In the genomic region with DNA sequence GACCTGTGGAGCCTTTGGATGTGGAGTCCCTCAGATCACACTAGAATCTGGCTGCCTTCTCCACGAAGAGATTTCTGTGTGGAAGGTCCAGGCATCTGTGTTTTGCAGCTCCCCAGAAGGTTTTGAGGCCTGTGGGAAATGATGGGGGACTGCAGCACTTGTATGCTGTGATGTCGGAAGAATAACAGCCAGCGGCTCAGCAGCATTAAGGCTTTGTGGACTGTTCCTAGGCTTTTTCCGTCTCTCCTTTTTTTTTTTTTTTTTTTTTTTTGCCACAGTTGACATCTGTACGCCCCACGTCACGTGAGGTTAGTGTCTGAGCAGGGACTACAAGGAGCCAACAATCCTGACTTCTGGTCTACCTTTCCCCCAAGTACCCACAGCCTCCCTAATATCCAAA, we compare ENCODE assay signal across 30 cellular contexts.
"Had no signal": no experiment of that assay in that cellular context is flagged by ENCODE, and none has a peak within 500 bp of the region (broad histone marks: within the 10 kb centered on the region; RNA-seq: fewer than 3 reads in every experiment).

No MANE protein-coding gene starts in this region.

- H3K36me3 ChIP-seq: sigmoid colon, tibial nerve, WERI-Rb-1 had no signal

- H3K27me3 Mint-ChIP-seq: activated naive CD4-positive, alpha-beta T cell treated with anti-CD3 and anti-CD28 coated beads, Interleukin-2, amount 50 U/mL, for 24 hours; naive thymus-derived CD4-positive, alpha-beta T cell; stimulated activated memory B cell treated with anti-CD40 and anti-IgM and Interleukin-4, amounts not matched to agents 10 μg/mL and 1 μg/mL and 100 μg/mL, for 72 hours; stimulated activated naive CD8-positive, alpha-beta T cell treated with anti-CD3 and anti-CD28 coated beads, Interleukin-15, amount 100 ng/mL, for 72 hours had no signal

- H3K27ac Mint-ChIP-seq: activated naive CD4-positive, alpha-beta T cell treated with anti-CD3 and anti-CD28 coated beads, Interleukin-2, amount 50 U/mL, for 24 hours; activated T-helper 2 cell treated with anti-CD3 and anti-CD28 coated beads, Interferon-gamma antibody, Interleukin-2, Interleukin-4, amounts not matched to agents 10 μg/mL and 5 μg/mL and 100 μg/mL, durations not matched to agents 14 hours and 24 hours and 36 hours; effector memory CD8-positive, alpha-beta T cell; stimulated activated memory B cell treated with anti-CD40 and anti-IgM and Interleukin-4, amounts not matched to agents 10 μg/mL and 1 μg/mL and 100 μg/mL, for 72 hours; T-helper 1 cell treated with Interleukin-12 subunit alpha and Interleukin-12 subunit beta and Interleukin-4 antibody, amounts not matched to agents 30 μg/mL and 1 μg/mL, for 36 hours had no signal

- H3K4me3 Mint-ChIP-seq: activated naive CD4-positive, alpha-beta T cell treated with anti-CD3 and anti-CD28 coated beads, Interleukin-2, amount 50 U/mL, for 24 hours; activated T-cell treated with anti-CD3 and anti-CD28 coated beads, Interleukin-2, amount 50 U/mL, for 4 hours; effector memory CD8-positive, alpha-beta T cell; naive thymus-derived CD4-positive, alpha-beta T cell; stimulated activated memory B cell treated with anti-CD40 and anti-IgM and Interleukin-4, amounts not matched to agents 10 μg/mL and 1 μg/mL and 100 μg/mL, for 72 hours; stimulated activated naive CD8-positive, alpha-beta T cell treated with anti-CD3 and anti-CD28 coated beads, Interleukin-15, amount 100 ng/mL, for 72 hours; T-helper 1 cell treated with Interleukin-12 subunit alpha and Interleukin-12 subunit beta and Interleukin-4 antibody, amounts not matched to agents 30 μg/mL and 1 μg/mL, for 36 hours had no signal

- DNase-seq: activated CD4-positive, alpha-beta T cell treated with anti-CD3 and anti-CD28 coated beads for 48 hours; activated CD4-positive, alpha-beta T cell treated with anti-CD3 and anti-CD28 coated beads, Interleukin-2, amount 50 U/mL, for 48 hours; activated T-cell treated with anti-CD3 and anti-CD28 coated beads, Interleukin-2, amount 50 U/mL, for 4 hours; body of pancreas; cerebellar nuclear complex; effector memory CD8-positive, alpha-beta T cell; erythroblast; head of caudate nucleus; left colon; midbrain; naive thymus-derived CD4-positive, alpha-beta T cell; psoas muscle; sigmoid colon; small intestine; stimulated activated CD4-positive, alpha-beta T cell treated with anti-CD3 and anti-CD28 coated beads, Interleukin-4, amount 100 ng/mL, for 4 hours; stimulated activated CD8-positive, alpha-beta memory T cell treated with anti-CD3 and anti-CD28 coated beads, Interleukin-4, amount 100 ng/mL, for 48 hours; stimulated activated naive CD8-positive, alpha-beta T cell treated with anti-CD3 and anti-CD28 coated beads, Interleukin-15, amount 100 ng/mL, for 72 hours; SW 1271; T-helper 9 cell; WERI-Rb-1 had no signal

- H3K4me1 ChIP-seq: body of pancreas, parathyroid adenoma, psoas muscle had no signal

- H3K27me3 ChIP-seq: body of pancreas, sigmoid colon, tibial nerve had no signal

- H3K27ac ChIP-seq: body of pancreas, parathyroid adenoma, psoas muscle, WERI-Rb-1 had no signal

- FAIRE-seq: keratinocyte, small intestine, TTC549 had no signal

- ATAC-seq: activated CD4-positive, CD25-positive, alpha-beta regulatory T cell treated with anti-CD3 and anti-CD28 coated beads, Interleukin-2, amount 50 U/mL, for 24 hours; activated T-cell treated with anti-CD3 and anti-CD28 coated beads, Interleukin-2, amount 50 U/mL, for 4 hours; body of pancreas; effector memory CD8-positive, alpha-beta T cell; left colon; naive thymus-derived CD4-positive, alpha-beta T cell; psoas muscle; stimulated activated memory B cell treated with anti-CD40 and anti-IgM and Interleukin-4, amounts not matched to agents 10 μg/mL and 1 μg/mL and 100 μg/mL, for 72 hours; stimulated activated naive CD8-positive, alpha-beta T cell treated with anti-CD3 and anti-CD28 coated beads, Interleukin-15, amount 100 ng/mL, for 72 hours had no signal

- H3K4me3 ChIP-seq: body of pancreas, coronary artery, psoas muscle, sigmoid colon, tibial nerve had no signal

- H3K9me3 Mint-ChIP-seq: activated naive CD4-positive, alpha-beta T cell treated with anti-CD3 and anti-CD28 coated beads, Interleukin-2, amount 50 U/mL, for 24 hours had no signal
